In genomic region chr11:131278472-131278871, GRCh38 we compare ENCODE assay signal across 20 cellular contexts.
DNase-seq lines count a peak whose midpoint lies in the region; ATAC-seq and TF ChIP-seq lines count a peak whose summit lies in the region.
"Had no signal": no experiment of that assay in that cellular context is flagged by ENCODE, and none has a peak within 500 bp of the region (broad histone marks: within the 10 kb centered on the region; RNA-seq: fewer than 3 reads in every experiment).

No MANE protein-coding gene starts in this region.

- no peak overlapping the region for H3K9ac ChIP-seq in colonic mucosa (ENCODE audit: low read depth in 2 of 2, low read length in 2 of 2)
- H3K9ac ChIP-seq: BLaER1 had no signal

- H3K9me3 ChIP-seq in colonic mucosa, result no peaks in the 10 kb centered on the region
- H3K9me3 ChIP-seq: A549, BLaER1 had no signal

- no peak for TF ChIP-seq CTCF in colonic mucosa (IDR thresholded peaks at IDR 0.05)

- no peaks in the 10 kb centered on the region for H3K36me3 ChIP-seq in colonic mucosa
- H3K36me3 ChIP-seq: BLaER1 had no signal

- no peak for ATAC-seq in HG03159 (IDR thresholded peaks at IDR 0.05; ENCODE audit: unreplicated experiment)
- ATAC-seq: A549; CD8-positive, alpha-beta T cell had no signal

- DNase-seq in amygdala (lab: John Stamatoyannopoulos, UW) (peak in 46 of 56 donors; percentile 12 to 86 (median 58)), globus pallidus (ENCODE audit: low spot score) (peak; percentile 96), middle frontal gyrus (ENCODE audit: extremely low spot score, low spot score) (peak; percentile 44), substantia nigra (lab: John Stamatoyannopoulos, UW) (peak in 41 of 49 donors; percentile 11 to 81 (median 54)), islet precursor cell (no peak), DMS53 (lab: John Stamatoyannopoulos, UW) (no peak), colonic mucosa (no peak)
- DNase-seq: Calu3; CD8-positive, alpha-beta T cell; IMR-90; NCI-H1417; NCI-H187; NCI-H345; NCI-H524 treated with DMSO at 0.1 percent for 48 hours; PC-9; SIG-M5 had no signal

- H3K4me1 ChIP-seq in colonic mucosa, result no peaks in the 10 kb centered on the region
- H3K4me1 ChIP-seq: A549, BLaER1 had no signal

- H3K27ac ChIP-seq in substantia nigra (ENCODE audit: low read depth, low read length, poor library complexity, severe bottlenecking) (peak overlapping the region; percentile 79), colonic mucosa (no peak overlapping the region)
- H3K27ac ChIP-seq: A549, BLaER1, PC-9, RWPE1 had no signal

- H3K4me3 ChIP-seq in colonic mucosa, result no peak overlapping the region
- H3K4me3 ChIP-seq: A549, BLaER1, PC-9 had no signal

- no peaks in the 10 kb centered on the region for H3K27me3 ChIP-seq in colonic mucosa
- H3K27me3 ChIP-seq: BLaER1 had no signal

- intact Hi-C loops in colonic mucosa (cut with DNase I), result no loop called here

Comparison
In these comparisons a context has a peak if more than half of its experiments do, and no peak if none do; other contexts are left out.
1. DNase-seq: peak in amygdala (46 of 56), globus pallidus (single experiment), middle frontal gyrus (single experiment) and substantia nigra (41 of 49); none in islet precursor cell (single experiment), DMS53 (single experiment) and colonic mucosa (single experiment).